ENCODE assay signal across 8 cellular contexts in genomic region chr2:207767461-207768167, GRCh38. TPM values are rescaled to one million over a fixed set of nuclear protein-coding genes. Genes with fewer than 3 reads are reported as not detected.
DNase-seq lines count a peak whose midpoint lies in the region; ATAC-seq, FAIRE-seq and TF ChIP-seq lines count a peak whose summit lies in the region.

No MANE protein-coding gene starts in this region.

- no peak overlapping the region for H3K9ac ChIP-seq in Karpas-422 (ENCODE audit: low read length)

- WGBS in esophagus muscularis mucosa: 78% methylated on average over 30 of the region's 56 CpGs

- peaks cover 16% of the 10 kb centered on the region for H3K4me1 Mint-ChIP-seq in nephron

- no peaks in the 10 kb centered on the region for H3K27me3 ChIP-seq in RWPE2 (ENCODE audit: insufficient read depth, poor library complexity, severe bottlenecking)
- H3K27me3 ChIP-seq in esophagus muscularis mucosa: no peaks in the 10 kb centered on the region
- no peaks in the 10 kb centered on the region for H3K27me3 ChIP-seq in Karpas-422 (ENCODE audit: low read length)

- H3K36me3 ChIP-seq in RWPE2 (ENCODE audit: low read depth): peaks cover 31% of the 10 kb centered on the region
- H3K36me3 ChIP-seq in esophagus muscularis mucosa: peaks cover 12 to 31% (median 15%) of the 10 kb centered on the region in 4 donors
- no peaks in the 10 kb centered on the region; the same call in 1 of the 2 replicates for H3K36me3 ChIP-seq in Karpas-422 (ENCODE audit: insufficient read depth, low read length)

- no peak for FAIRE-seq in RCC 7860 (lab: Jason Lieb, UNC)

- no peak for TF ChIP-seq POLR2A in esophagus muscularis mucosa (IDR thresholded peaks at IDR 0.05; ENCODE audit: low read depth)

- peak overlapping the region; percentile 90 to 94 (median 90) for H3K4me3 Mint-ChIP-seq in nephron

- no peaks in the 10 kb centered on the region for H3K9me2 ChIP-seq in Karpas-422 (replicated peaks; ENCODE audit: insufficient read depth, low read length)

- TF ChIP-seq CTCF in GM12873 (IDR thresholded peaks at IDR 0.05; ENCODE audit: insufficient read depth, low read depth, low read length, missing control alignments) (peak; percentile 39), RWPE2 (IDR thresholded peaks at IDR 0.05; ENCODE audit: poor library complexity, severe bottlenecking) (peak; percentile 41), esophagus muscularis mucosa (IDR thresholded peaks at IDR 0.05) (peak; percentile 38 to 45 (median 40)), nephron (IDR thresholded peaks at IDR 0.05; ENCODE audit: unreplicated experiment in 3 of 3) (peak; percentile 23 to 42 (median 24))

- H3K4me1 ChIP-seq in RWPE2 (ENCODE audit: insufficient read depth, poor library complexity, severe bottlenecking) (no peaks in the 10 kb centered on the region), esophagus muscularis mucosa (peaks cover 48 to 73% (median 69%) of the 10 kb centered on the region in 4 donors), Karpas-422 (ENCODE audit: low read length) (peaks cover 60% of the 10 kb centered on the region)

- H3K27me3 Mint-ChIP-seq in nephron (ENCODE audit: low read depth): peaks cover 85% of the 10 kb centered on the region

- no peaks in the 10 kb centered on the region for H3K9me3 Mint-ChIP-seq in nephron

- intact Hi-C loops in esophagus muscularis mucosa (cut with DNase I): loop anchor here (2.0 to 5.0 kb wide), 2 partner anchors 55 to 210 kb away; no protein-coding TSS in a partner anchor

- DNase-seq in RWPE2 (ENCODE audit: low spot score) (no peak), esophagus muscularis mucosa (ENCODE audit: extremely low spot score) (no peak), Karpas-422 (no peak), occipital lobe (lab: John Stamatoyannopoulos, UW) (no peak), RCC 7860 (ENCODE audit: low spot score) (no peak)

- H3K36me3 Mint-ChIP-seq in nephron (ENCODE audit: low read depth): peaks cover 3% of the 10 kb centered on the region

- no peaks in the 10 kb centered on the region for H4K20me1 ChIP-seq in Karpas-422 (ENCODE audit: insufficient read depth, low read depth, low read length)

- TF ChIP-seq EP300 in esophagus muscularis mucosa (IDR thresholded peaks at IDR 0.05): no peak

- H3K79me2 ChIP-seq in Karpas-422 (ENCODE audit: low read length): peaks cover 52% of the 10 kb centered on the region

- H3K27ac ChIP-seq in RWPE2 (ENCODE audit: poor library complexity, severe bottlenecking) (no peak overlapping the region), esophagus muscularis mucosa (replicated peaks in 1 of 4) (peak overlapping the region; percentile 81 to 95 (median 85)), Karpas-422 (ENCODE audit: low read length) (no peak overlapping the region)

- H3K9me3 ChIP-seq in RWPE2 (ENCODE audit: severe bottlenecking) (no peaks in the 10 kb centered on the region), esophagus muscularis mucosa (no peaks in the 10 kb centered on the region), Karpas-422 (ENCODE audit: low read length) (no peaks in the 10 kb centered on the region)

- H3K27ac Mint-ChIP-seq in nephron: no peak overlapping the region

- H3K4me3 ChIP-seq in RWPE2 (ENCODE audit: severe bottlenecking): peak overlapping the region; percentile 67
- H3K4me3 ChIP-seq in esophagus muscularis mucosa: peak overlapping the region; percentile 69 to 96 (median 82)
- no peak overlapping the region for H3K4me3 ChIP-seq in Karpas-422 (ENCODE audit: low read length)

- no peak overlapping the region for H3K4me2 ChIP-seq in Karpas-422 (ENCODE audit: low read depth, low read length, poor library complexity, severe bottlenecking)

- no peak for ATAC-seq in RWPE2 (ENCODE audit: low read depth)
- no peak for ATAC-seq in GM18909 (IDR thresholded peaks at IDR 0.05; ENCODE audit: poor library complexity, unreplicated experiment)

- no peak overlapping the region for H2AFZ ChIP-seq in Karpas-422 (ENCODE audit: low read length)

RNA-seq across cellular contexts. Expression of gene FZD5, which starts 2.1 kb away (rescaled TPM):
- total RNA-seq in esophagus muscularis mucosa (10 to 100 TPM; 15.7 to 23.7 (median 21.0) TPM), occipital lobe (0.78 TPM)
- 4.0 and 4.8 TPM in 2 replicates for total RNA-seq in Karpas-422 (2014; rRNA removed; shearing (Covaris generic); ENCODE audit: low replicate concordance)

RNA-seq across cellular contexts. Expression of gene CCNYL1, which starts 56.2 kb away (rescaled TPM):
- 10 to 100 TPM; 13.5 to 17.4 (median 16.2) TPM for total RNA-seq in esophagus muscularis mucosa
- 12.6 and 30.5 TPM in 2 replicates for total RNA-seq in Karpas-422 (2014; rRNA removed; shearing (Covaris generic); ENCODE audit: low replicate concordance)
- 46.5 TPM for total RNA-seq in occipital lobe

Comparison
In these comparisons a context has a peak if more than half of its experiments do, and no peak if none do; other contexts are left out.
1. H3K27ac ChIP-seq: peak in esophagus muscularis mucosa (4 of 4); none in RWPE2 (single experiment) and Karpas-422 (single experiment).
2. Peak in every context shown above with its lines, with median percentiles within 50 percentile points of each other: CTCF ChIP-seq.